In genomic region chr7:77413861-77414424, GRCh38 we compare ENCODE assay signal across 14 cellular contexts. TPM values are rescaled to one million over a fixed set of nuclear protein-coding genes. Genes with fewer than 3 reads are reported as not detected.
DNase-seq lines count a peak whose midpoint lies in the region; ATAC-seq, FAIRE-seq and TF ChIP-seq lines count a peak whose summit lies in the region.
"Had no signal": no experiment of that assay in that cellular context is flagged by ENCODE, and none has a peak within 500 bp of the region (broad histone marks: within the 10 kb centered on the region; RNA-seq: fewer than 3 reads in every experiment).

No MANE protein-coding gene starts in this region.

- no peaks in the 10 kb centered on the region for H3K27me3 Mint-ChIP-seq in stimulated activated naive B cell treated with anti-CD40 and anti-IgM and Interleukin-4, amounts not matched to agents 10 μg/mL and 1 μg/mL and 100 μg/mL, for 72 hours

- intact Hi-C loops in adrenal gland (cut with DNase I) = no loop called here

- no peak for ATAC-seq in stimulated activated naive B cell treated with anti-CD40 and anti-IgM and Interleukin-4, amounts not matched to agents 10 μg/mL and 1 μg/mL and 100 μg/mL, for 72 hours (replicated peaks)
- no peak for ATAC-seq in HG03432 (IDR thresholded peaks at IDR 0.05; ENCODE audit: unreplicated experiment)

- H3K4me3 Mint-ChIP-seq in stimulated activated naive B cell treated with anti-CD40 and anti-IgM and Interleukin-4, amounts not matched to agents 10 μg/mL and 1 μg/mL and 100 μg/mL, for 72 hours = peak overlapping the region; percentile 77 to 86

- no peak for FAIRE-seq in HTR-8/SVneo (lab: Jason Lieb, UNC)

- no peak for TF ChIP-seq CTCF in adrenal gland (IDR thresholded peaks at IDR 0.05)

- no peaks in the 10 kb centered on the region for H3K9me3 Mint-ChIP-seq in stimulated activated naive B cell treated with anti-CD40 and anti-IgM and Interleukin-4, amounts not matched to agents 10 μg/mL and 1 μg/mL and 100 μg/mL, for 72 hours
- H3K9me3 Mint-ChIP-seq: T-helper 2 cell treated with Interferon-gamma antibody and Interleukin-4, amounts not matched to agents 5 μg/mL and 100 μg/mL, for 36 hours had no signal

- peaks cover 3% of the 10 kb centered on the region in 2 donors for H3K36me3 Mint-ChIP-seq in stimulated activated naive B cell treated with anti-CD40 and anti-IgM and Interleukin-4, amounts not matched to agents 10 μg/mL and 1 μg/mL and 100 μg/mL, for 72 hours

- H3K4me3 ChIP-seq in HAP-1 (no peak overlapping the region), adrenal gland (no peak overlapping the region)
- H3K4me3 ChIP-seq: breast epithelium had no signal

- in situ Hi-C loops in HAP-1 (cut with MboI; ENCODE audit: low sequenced_read_pairs) = no loop called here

- TF ChIP-seq POLR2A in adrenal gland (IDR thresholded peaks at IDR 0.05) = no peak
- no peak for TF ChIP-seq POLR2A in erythroblast (IDR thresholded peaks at IDR 0.05; ENCODE audit: low read length)

- H3K27ac Mint-ChIP-seq in stimulated activated naive B cell treated with anti-CD40 and anti-IgM and Interleukin-4, amounts not matched to agents 10 μg/mL and 1 μg/mL and 100 μg/mL, for 72 hours = peak overlapping the region; percentile 86
- H3K27ac Mint-ChIP-seq: T-helper 2 cell treated with Interferon-gamma antibody and Interleukin-4, amounts not matched to agents 5 μg/mL and 100 μg/mL, for 36 hours had no signal

- H3K27ac ChIP-seq in adrenal gland = peak overlapping the region in 3 of 5 donors; percentile 15 to 64 (median 61)
- H3K27ac ChIP-seq: breast epithelium, left ventricle myocardium inferior had no signal

- no peaks in the 10 kb centered on the region for H3K36me3 ChIP-seq in HAP-1 (replicated peaks)
- H3K36me3 ChIP-seq in adrenal gland (replicated peaks in 1 of 2) = no peaks in the 10 kb centered on the region
- H3K36me3 ChIP-seq: breast epithelium, left ventricle myocardium inferior had no signal

- DNase-seq in HAP-1 (ENCODE audit: low spot score in 2 of 2) = peak; percentile 59 to 94
- peak in 1 of 7 donors; percentile 21 for DNase-seq in adrenal gland
- DNase-seq in iris pigment epithelial cell (ENCODE audit: low read depth) = peak; percentile 65
- DNase-seq in stimulated activated naive B cell treated with anti-CD40 and anti-IgM and Interleukin-4, amounts not matched to agents 10 μg/mL and 1 μg/mL and 100 μg/mL, for 72 hours = no peak
- DNase-seq in erythroblast (lab: John Stamatoyannopoulos, UW) = no peak
- no peak for DNase-seq in HTR-8/SVneo (ENCODE audit: insufficient read length, low spot score)
- no peak for DNase-seq in GM19238 (ENCODE audit: insufficient read length, low spot score)
- DNase-seq: activated CD8-positive, alpha-beta memory T cell treated with anti-CD3 and anti-CD28 coated beads, Interleukin-2, amount 50 U/mL, for 4 hours; DMS79; left ventricle myocardium inferior; NCI-H187 had no signal

- H3K27me3 ChIP-seq in HAP-1 (ENCODE audit: low read depth) (no peaks in the 10 kb centered on the region), adrenal gland (no peaks in the 10 kb centered on the region)
- H3K27me3 ChIP-seq: breast epithelium had no signal

- no peaks in the 10 kb centered on the region for H3K9me3 ChIP-seq in HAP-1
- no peaks in the 10 kb centered on the region for H3K9me3 ChIP-seq in adrenal gland (replicated peaks in 1 of 3)
- H3K9me3 ChIP-seq: breast epithelium, left ventricle myocardium inferior had no signal

- peaks cover 38% of the 10 kb centered on the region for H3K4me1 ChIP-seq in HAP-1
- H3K4me1 ChIP-seq in adrenal gland (replicated peaks in 1 of 2) = peaks cover 10 to 31% of the 10 kb centered on the region in 2 donors

- peaks cover 28 to 73% of the 10 kb centered on the region in 2 donors for H3K4me1 Mint-ChIP-seq in stimulated activated naive B cell treated with anti-CD40 and anti-IgM and Interleukin-4, amounts not matched to agents 10 μg/mL and 1 μg/mL and 100 μg/mL, for 72 hours

RNA-seq across cellular contexts. Expression of gene GSAP, which starts 2.2 kb away (rescaled TPM):
- 10 to 100 TPM; 10.3 to 29.9 (median 18.5) TPM for total RNA-seq in adrenal gland
- 10 to 100 TPM; 14.3 to 56.1 (median 36.3) TPM for polyA plus RNA-seq in adrenal gland

Comparison
In these comparisons a context has a peak if more than half of its experiments do, and no peak if none do; other contexts are left out.
1. DNase-seq: peak in HAP-1 (2 of 2) and iris pigment epithelial cell (single experiment); none in stimulated activated naive B cell treated with anti-CD40 and anti-IgM and Interleukin-4, amounts not matched to agents 10 μg/mL and 1 μg/mL and 100 μg/mL, for 72 hours (single experiment), erythroblast (0 of 2), HTR-8/SVneo (single experiment) and GM19238 (single experiment).